Comparison of ENCODE assay signal across 16 cellular contexts in genomic region chrX:94560930-94561329, GRCh38.
DNase-seq lines count a peak whose midpoint lies in the region; ATAC-seq and TF ChIP-seq lines count a peak whose summit lies in the region.
"Had no signal": no experiment of that assay in that cellular context is flagged by ENCODE, and none has a peak within 500 bp of the region (broad histone marks: within the 10 kb centered on the region; RNA-seq: fewer than 3 reads in every experiment).

No MANE protein-coding gene starts in this region.

- H3K4me1 Mint-ChIP-seq in MCF 10A (ENCODE audit: insufficient read depth, unreplicated experiment), result peaks cover 6% of the 10 kb centered on the region
- no peaks in the 10 kb centered on the region for H3K4me1 Mint-ChIP-seq in nephron progenitor cell
- H3K4me1 Mint-ChIP-seq: B cell, GM23338 had no signal

- POLR2A ChIA-PET in MCF 10A (lab: Yijun Ruan, JAX), result no interaction called here

- DNase-seq in MCF 10A (ENCODE audit: unreplicated experiment) (peak; percentile 9), breast epithelium (ENCODE audit: low spot score in 2 of 2) (no peak), NCI-H69 (lab: John Stamatoyannopoulos, UW) (peak; percentile 34), nephron progenitor cell (no peak), AG20443 (ENCODE audit: low spot score) (no peak), GM13977 (ENCODE audit: low spot score) (no peak)
- DNase-seq: ACHN; C1 segment of cervical spinal cord; CD4-positive, alpha-beta T cell; DMS79; H9 had no signal

- H3K27me3 ChIP-seq in breast epithelium, result no peaks in the 10 kb centered on the region

- no peak for TF ChIP-seq CTCF in MCF 10A (IDR thresholded peaks at IDR 0.05; ENCODE audit: unreplicated experiment)
- no peak for TF ChIP-seq CTCF in breast epithelium (IDR thresholded peaks at IDR 0.05)
- TF ChIP-seq CTCF in nephron progenitor cell (IDR thresholded peaks at IDR 0.05), result no peak
- TF ChIP-seq CTCF in GM13977 (IDR thresholded peaks at IDR 0.05; ENCODE audit: extremely low read depth, insufficient read depth, missing control alignments), result no peak

- no peak overlapping the region for H3K27ac Mint-ChIP-seq in MCF 10A (ENCODE audit: low read depth, unreplicated experiment)
- peak overlapping the region; percentile 83 for H3K27ac Mint-ChIP-seq in nephron progenitor cell
- H3K27ac Mint-ChIP-seq: B cell; CD4-positive, alpha-beta T cell; GM23338; H9 had no signal

- no peaks in the 10 kb centered on the region for H3K4me1 ChIP-seq in breast epithelium

- no peak overlapping the region for H3K27ac ChIP-seq in breast epithelium

- H3K27me3 Mint-ChIP-seq in MCF 10A (ENCODE audit: insufficient read depth, unreplicated experiment) (no peaks in the 10 kb centered on the region), nephron progenitor cell (ENCODE audit: low read depth, poor library complexity) (no peaks in the 10 kb centered on the region)
- H3K27me3 Mint-ChIP-seq: B cell; CD4-positive, alpha-beta T cell had no signal

- H3K4me3 ChIP-seq in breast epithelium, result no peak overlapping the region
- H3K4me3 ChIP-seq: GM12878, GM23338 had no signal

- ATAC-seq in HG02840 (IDR thresholded peaks at IDR 0.05; ENCODE audit: low FRiP score, unreplicated experiment), result no peak
- ATAC-seq: GM12878, GM23338, HepG2 had no signal

- no peaks in the 10 kb centered on the region for H3K36me3 Mint-ChIP-seq in MCF 10A (ENCODE audit: insufficient read depth, unreplicated experiment)
- H3K36me3 Mint-ChIP-seq in nephron progenitor cell (ENCODE audit: low read depth), result no peaks in the 10 kb centered on the region

- BruUV-seq in MCF 10A (replicated peaks; lab: Mats Ljungman, UMichigan), result no TSS peak

- no peak for TF ChIP-seq POLR2A in breast epithelium (IDR thresholded peaks at IDR 0.05)

- intact Hi-C loops in MCF 10A (cut with micrococcal nuclease), result no loop called here
- intact Hi-C loops in breast epithelium (cut with DNase I; ENCODE audit: low total_unique reads), result no loop called here

- H3K4me3 Mint-ChIP-seq in MCF 10A (ENCODE audit: unreplicated experiment), result no peak overlapping the region
- H3K4me3 Mint-ChIP-seq in nephron progenitor cell, result no peak overlapping the region
- H3K4me3 Mint-ChIP-seq: B cell; CD4-positive, alpha-beta T cell; GM23338; H9 had no signal

- H3K9me3 Mint-ChIP-seq in MCF 10A (ENCODE audit: unreplicated experiment), result no peaks in the 10 kb centered on the region
- H3K9me3 Mint-ChIP-seq in nephron progenitor cell, result peaks cover 7% of the 10 kb centered on the region

- CTCF ChIA-PET in MCF 10A (lab: Yijun Ruan, JAX), result interaction anchor here (0.9 to 1.3 kb wide), 2 partner anchors 13 to 20 kb away, joined by 3 read pairs; no protein-coding TSS in a partner anchor

- in situ Hi-C loops in GM13977 (cut with MboI; ENCODE audit: low pct_unique_long_range_greater_than_20kb, low sequenced_read_pairs, unreplicated experiment), result no loop called here

- H3K9me3 ChIP-seq in breast epithelium, result no peaks in the 10 kb centered on the region

- H3K36me3 ChIP-seq in breast epithelium, result no peaks in the 10 kb centered on the region

Comparison
In these comparisons a context has a peak if more than half of its experiments do, and no peak if none do; other contexts are left out.
1. DNase-seq: peak in MCF 10A (single experiment) and NCI-H69 (single experiment); none in breast epithelium (0 of 2), nephron progenitor cell (single experiment), AG20443 (single experiment) and GM13977 (single experiment).